27 cellular contexts compared by ENCODE assay signal in the genomic region with DNA sequence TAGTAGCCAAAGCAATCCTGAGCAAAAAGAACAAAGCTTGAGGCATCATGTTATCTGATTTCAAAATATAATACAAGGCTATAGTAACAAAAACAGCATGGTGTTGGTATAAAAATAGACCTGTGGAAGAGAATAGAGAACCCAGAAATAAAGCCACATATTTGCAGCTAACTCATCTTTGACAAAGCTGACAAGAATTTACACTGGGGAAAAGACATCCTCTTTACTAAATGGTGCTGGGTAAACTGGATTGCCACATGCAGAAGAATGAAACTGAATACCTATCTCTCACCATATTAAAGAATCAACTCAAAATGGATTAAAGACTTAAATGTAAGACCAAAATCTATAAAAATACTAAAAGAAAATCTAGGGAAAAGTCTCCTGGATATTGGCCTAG.
"Had no signal": no experiment of that assay in that cellular context is flagged by ENCODE, and none has a peak within 500 bp of the region (broad histone marks: within the 10 kb centered on the region; RNA-seq: fewer than 3 reads in every experiment).

No MANE protein-coding gene starts in this region.

- H3K27ac ChIP-seq: body of pancreas, cardiac muscle cell, coronary artery, dorsolateral prefrontal cortex, heart left ventricle, left lung, lower lobe of right lung, thoracic aorta had no signal

- ATAC-seq: activated naive CD4-positive, alpha-beta T cell treated with anti-CD3 and anti-CD28 coated beads, Interleukin-2, amount 50 U/mL, for 72 hours; activated T-cell treated with anti-CD3 and anti-CD28 coated beads, Interleukin-2, amount 50 U/mL, for 72 hours; body of pancreas; heart left ventricle; left lung; lower lobe of right lung; mucosa of descending colon; natural killer cell treated with Interleukin-12 subunit alpha and Interleukin-12 subunit beta and Interleukin-15 and Interleukin-18, amount 100 ng/mL, for 72 hours; right cardiac atrium had no signal

- H3K9me3 Mint-ChIP-seq: activated T-cell treated with anti-CD3 and anti-CD28 coated beads, Interleukin-2, amount 50 U/mL, for 72 hours; natural killer cell treated with Interleukin-12 subunit alpha and Interleukin-12 subunit beta and Interleukin-15 and Interleukin-18, amount 100 ng/mL, for 72 hours had no signal

- H3K4me1 ChIP-seq: heart left ventricle, left lung, lower lobe of right lung had no signal

- H3K36me3 ChIP-seq: cardiac muscle cell, heart left ventricle, left lung, lower lobe of right lung, thoracic aorta had no signal

- H3K9me3 ChIP-seq: body of pancreas, left lung, lower lobe of right lung, mucosa of descending colon, thoracic aorta had no signal

- H3K27me3 ChIP-seq: body of pancreas, cardiac muscle cell, dorsolateral prefrontal cortex, heart left ventricle, left lung had no signal

- H3K4me3 ChIP-seq: body of pancreas, cardiac muscle cell, coronary artery, dorsolateral prefrontal cortex, heart left ventricle, left lung, lower lobe of right lung, mucosa of descending colon, thoracic aorta had no signal

- H3K27me3 Mint-ChIP-seq: stimulated activated naive CD8-positive, alpha-beta T cell treated with anti-CD3 and anti-CD28 coated beads, Interleukin-15, Interleukin-2, amounts not matched to agents 100 ng/mL and 50 ng/mL, for 24 hours had no signal

- H3K4me3 Mint-ChIP-seq: activated T-cell treated with anti-CD3 and anti-CD28 coated beads, Interleukin-2, amount 50 U/mL, for 72 hours; natural killer cell treated with Interleukin-12 subunit alpha and Interleukin-12 subunit beta and Interleukin-15 and Interleukin-18, amount 100 ng/mL, for 72 hours; stimulated activated naive CD8-positive, alpha-beta T cell treated with anti-CD3 and anti-CD28 coated beads, Interleukin-15, Interleukin-2, amounts not matched to agents 100 ng/mL and 50 ng/mL, for 24 hours had no signal

- DNase-seq: activated CD4-positive, alpha-beta T cell treated with anti-CD3 and anti-CD28 coated beads for 4 hours; activated CD4-positive, alpha-beta T cell treated with anti-CD3 and anti-CD28 coated beads, Interleukin-2, amount 50 U/mL, for 4 hours; activated naive CD4-positive, alpha-beta T cell; activated T-cell treated with anti-CD3 and anti-CD28 coated beads for 4 hours; activated T-cell treated with anti-CD3 and anti-CD28 coated beads, Interleukin-2, amount 50 U/mL, for 72 hours; anterior cingulate cortex; body of pancreas; cerebellar nuclear complex; dorsolateral prefrontal cortex; effector memory CD4-positive, alpha-beta T cell; erythroblast; heart left ventricle; kidney glomerular epithelial cell; left lung; lower lobe of right lung; mesendoderm; mucosa of descending colon; posterior cingulate gyrus; right cardiac atrium; stimulated activated CD4-positive, alpha-beta T cell treated with anti-CD3 and anti-CD28 coated beads, Interleukin-2, amount 100 ng/mL, for 48 hours had no signal

- FAIRE-seq: urothelium cell line had no signal

- H3K27ac Mint-ChIP-seq: activated naive CD4-positive, alpha-beta T cell treated with anti-CD3 and anti-CD28 coated beads, Interleukin-2, amount 50 U/mL, for 72 hours; activated T-cell treated with anti-CD3 and anti-CD28 coated beads, Interleukin-2, amount 50 U/mL, for 72 hours; natural killer cell treated with Interleukin-12 subunit alpha and Interleukin-12 subunit beta and Interleukin-15 and Interleukin-18, amount 100 ng/mL, for 72 hours; stimulated activated naive CD8-positive, alpha-beta T cell treated with anti-CD3 and anti-CD28 coated beads, Interleukin-15, Interleukin-2, amounts not matched to agents 100 ng/mL and 50 ng/mL, for 24 hours had no signal
